8 cellular contexts compared by ENCODE assay signal in genomic region chr14:93941293-93941910, GRCh38. TPM values are rescaled to one million over a fixed set of nuclear protein-coding genes. Genes with fewer than 3 reads are reported as not detected.
DNase-seq lines count a peak whose midpoint lies in the region; ATAC-seq lines count a peak whose summit lies in the region.

No MANE protein-coding gene starts in this region.

- DNase-seq in T-helper 1 cell (no peak), NCI-H510A treated with DMSO at 0.1 percent for 48 hours (lab: John Stamatoyannopoulos, UW) (peak; percentile 58), dermis blood vessel endothelial cell (peak; percentile 62), hippocampal formation (lab: John Stamatoyannopoulos, UW) (no peak), SKM-1 treated with dmso at 0.1 percent for 144 hours (lab: John Stamatoyannopoulos, UW; ENCODE audit: unreplicated experiment) (no peak)

- H3K4me3 Mint-ChIP-seq in T-helper 1 cell treated with Interleukin-12 subunit alpha and Interleukin-12 subunit beta and Interleukin-4 antibody, amounts not matched to agents 30 μg/mL and 1 μg/mL, for 36 hours = no peak overlapping the region
- no peak overlapping the region for H3K4me3 Mint-ChIP-seq in stimulated activated memory B cell treated with anti-CD40 and anti-IgM and Interleukin-4, amounts not matched to agents 10 μg/mL and 1 μg/mL and 100 μg/mL, for 72 hours

- no peak for ATAC-seq in stimulated activated memory B cell treated with anti-CD40 and anti-IgM and Interleukin-4, amounts not matched to agents 10 μg/mL and 1 μg/mL and 100 μg/mL, for 72 hours
- no peak for ATAC-seq in GM18858 (IDR thresholded peaks at IDR 0.05; ENCODE audit: unreplicated experiment)

- H3K9me3 Mint-ChIP-seq in T-helper 1 cell treated with Interleukin-12 subunit alpha and Interleukin-12 subunit beta and Interleukin-4 antibody, amounts not matched to agents 30 μg/mL and 1 μg/mL, for 36 hours = no peaks in the 10 kb centered on the region
- no peaks in the 10 kb centered on the region for H3K9me3 Mint-ChIP-seq in stimulated activated memory B cell treated with anti-CD40 and anti-IgM and Interleukin-4, amounts not matched to agents 10 μg/mL and 1 μg/mL and 100 μg/mL, for 72 hours

- no peaks in the 10 kb centered on the region for H3K27me3 Mint-ChIP-seq in T-helper 1 cell treated with Interleukin-12 subunit alpha and Interleukin-12 subunit beta and Interleukin-4 antibody, amounts not matched to agents 30 μg/mL and 1 μg/mL, for 36 hours (ENCODE audit: low read depth)
- H3K27me3 Mint-ChIP-seq in stimulated activated memory B cell treated with anti-CD40 and anti-IgM and Interleukin-4, amounts not matched to agents 10 μg/mL and 1 μg/mL and 100 μg/mL, for 72 hours = no peaks in the 10 kb centered on the region

- H3K27ac Mint-ChIP-seq in T-helper 1 cell treated with Interleukin-12 subunit alpha and Interleukin-12 subunit beta and Interleukin-4 antibody, amounts not matched to agents 30 μg/mL and 1 μg/mL, for 36 hours = peak overlapping the region; percentile 55
- peak overlapping the region; percentile 54 for H3K27ac Mint-ChIP-seq in stimulated activated memory B cell treated with anti-CD40 and anti-IgM and Interleukin-4, amounts not matched to agents 10 μg/mL and 1 μg/mL and 100 μg/mL, for 72 hours

- peaks cover 21% of the 10 kb centered on the region for H3K4me1 Mint-ChIP-seq in T-helper 1 cell treated with Interleukin-12 subunit alpha and Interleukin-12 subunit beta and Interleukin-4 antibody, amounts not matched to agents 30 μg/mL and 1 μg/mL, for 36 hours (ENCODE audit: low read depth)
- peaks cover 17% of the 10 kb centered on the region for H3K4me1 Mint-ChIP-seq in stimulated activated memory B cell treated with anti-CD40 and anti-IgM and Interleukin-4, amounts not matched to agents 10 μg/mL and 1 μg/mL and 100 μg/mL, for 72 hours

- H3K36me3 Mint-ChIP-seq in T-helper 1 cell treated with Interleukin-12 subunit alpha and Interleukin-12 subunit beta and Interleukin-4 antibody, amounts not matched to agents 30 μg/mL and 1 μg/mL, for 36 hours (ENCODE audit: low read depth) = peaks cover 51% of the 10 kb centered on the region
- peaks cover 14% of the 10 kb centered on the region for H3K36me3 Mint-ChIP-seq in stimulated activated memory B cell treated with anti-CD40 and anti-IgM and Interleukin-4, amounts not matched to agents 10 μg/mL and 1 μg/mL and 100 μg/mL, for 72 hours

RNA-seq across cellular contexts. Expression of gene FAM181A, which starts 14.3 kb away (rescaled TPM):
- not detected in 2 replicates for total RNA-seq in dermis blood vessel endothelial cell

RNA-seq across cellular contexts. Expression of gene ASB2, which starts 35.0 kb away (rescaled TPM):
- total RNA-seq in dermis blood vessel endothelial cell = 0.05 TPM in 1 of 2 replicates, not detected in the other

RNA-seq across cellular contexts. Expression of gene CCDC197, which starts 55.7 kb away (rescaled TPM):
- total RNA-seq in dermis blood vessel endothelial cell = not detected in 2 replicates

Comparison
In these comparisons a context has a peak if more than half of its experiments do, and no peak if none do; other contexts are left out.
1. DNase-seq: peak in NCI-H510A treated with DMSO at 0.1 percent for 48 hours (single experiment) and dermis blood vessel endothelial cell (single experiment); none in T-helper 1 cell (0 of 5), hippocampal formation (0 of 2) and SKM-1 treated with dmso at 0.1 percent for 144 hours (single experiment).